2 cellular contexts compared by ENCODE assay signal in the genomic region with DNA sequence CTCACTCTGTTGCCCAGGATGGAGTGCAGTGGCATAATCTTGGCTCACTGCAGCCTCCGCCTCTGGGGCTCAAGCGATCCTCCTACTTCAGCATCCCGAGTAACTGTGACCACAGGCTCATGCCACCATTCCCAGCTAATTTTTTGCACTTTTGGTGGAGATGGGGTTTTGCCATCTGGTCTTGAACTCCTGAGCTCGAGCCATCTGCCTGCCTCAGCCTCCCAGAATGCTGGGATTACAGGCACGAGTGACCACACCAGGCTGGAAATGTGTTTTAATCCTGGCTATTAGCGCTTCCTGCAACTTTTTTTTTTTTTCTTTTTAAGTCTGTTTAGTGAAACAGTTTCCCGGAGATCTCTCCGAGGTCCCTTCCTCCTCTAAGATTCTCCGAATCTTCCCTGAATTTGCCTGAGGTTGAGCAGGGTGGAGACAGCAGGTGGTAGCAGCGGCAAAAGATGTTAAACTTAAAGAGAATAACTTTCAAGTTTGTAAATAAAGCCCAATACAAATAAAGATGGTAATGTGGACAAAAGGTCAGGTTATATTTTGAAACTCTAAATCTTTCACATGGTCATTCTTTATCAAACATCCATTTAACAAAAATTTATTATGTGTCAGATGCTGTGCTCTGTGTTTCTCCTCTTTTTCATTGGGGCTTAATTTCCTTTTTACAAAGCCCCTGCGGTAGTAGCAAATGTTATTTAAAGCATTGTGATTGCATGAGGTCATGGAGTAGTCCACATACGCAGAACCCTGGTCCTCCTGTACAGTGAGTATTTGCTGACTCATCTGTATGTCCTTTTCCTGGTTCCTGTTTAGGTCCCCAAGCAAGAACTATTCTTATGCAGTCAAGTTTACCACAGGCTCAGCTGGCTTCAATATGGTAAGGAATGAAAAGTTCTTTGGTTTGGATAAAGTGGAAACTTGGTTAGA.
TF ChIP-seq lines count a peak whose summit lies in the region.

No MANE protein-coding gene starts in this region.

TF ChIP-seq in HCT116, 20 proteins besides CTCF, POLR2A, EP300 and RAD21 (continued from another document):
- TF ChIP-seq, protein P1, sequence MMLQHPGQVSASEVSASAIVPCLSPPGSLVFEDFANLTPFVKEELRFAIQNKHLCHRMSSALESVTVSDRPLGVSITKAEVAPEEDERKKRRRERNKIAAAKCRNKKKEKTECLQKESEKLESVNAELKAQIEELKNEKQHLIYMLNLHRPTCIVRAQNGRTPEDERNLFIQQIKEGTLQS (IDR thresholded peaks at IDR 0.05): peak; percentile 51; the same call in 1 of the 2 replicates
- peak; percentile 77; the same call in 1 of the 2 replicates for TF ChIP-seq CBX3 (IDR thresholded peaks at IDR 0.05; ENCODE audit: low read depth)

TF ChIP-seq in SK-N-SH treated with all-trans-retinoic acid at 6 μM for 48 hours, 23 proteins besides CTCF, POLR2A, EP300 and RAD21 (continued from another document):
- TF ChIP-seq CSRNP3 (CRISPR knock-in tag; IDR thresholded peaks at IDR 0.05) (0 out of 2 replicates have a peak, but pooled peaks have one; percentile 51), ISL1 (CRISPR knock-in tag; IDR thresholded peaks at IDR 0.05) (peak; percentile 90), ZC3H10 (CRISPR knock-in tag; IDR thresholded peaks at IDR 0.05) (peak; percentile 31; the same call in 1 of the 2 replicates), SNAI2 (CRISPR knock-in tag; IDR thresholded peaks at IDR 0.05) (0 out of 2 replicates have a peak, but pooled peaks have one; percentile 17)
